12 cellular contexts compared by ENCODE assay signal in the genomic region with DNA sequence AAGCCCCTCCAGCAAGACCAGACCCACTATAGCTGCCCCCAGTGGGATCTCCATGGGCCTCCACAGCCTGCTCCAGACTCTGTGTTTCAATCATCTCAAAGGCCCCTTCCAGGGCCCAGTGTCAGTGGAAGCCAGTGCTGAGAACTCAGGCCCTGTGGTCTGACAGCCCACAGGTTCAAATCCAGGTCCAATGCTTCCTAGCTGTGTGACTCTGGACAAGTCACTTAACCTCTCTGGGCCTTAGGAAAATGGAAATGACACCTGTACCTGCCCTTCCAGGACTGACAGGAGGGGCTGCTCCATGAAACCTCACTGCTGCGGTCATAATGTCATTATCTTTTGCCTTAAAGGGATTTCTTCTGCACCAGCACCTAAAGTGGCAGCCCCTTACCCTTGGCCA.
A peak's percentile ranks its signal among the peaks of the same experiment; 100 is the strongest.
DNase-seq lines count a peak whose midpoint lies in the region; ATAC-seq and TF ChIP-seq lines count a peak whose summit lies in the region.
"Had no signal": no experiment of that assay in that cellular context is flagged by ENCODE, and none has a peak within 500 bp of the region (broad histone marks: within the 10 kb centered on the region; RNA-seq: fewer than 3 reads in every experiment).

No MANE protein-coding gene starts in this region.

- BruUV-seq in Caco-2 (replicated peaks; lab: Mats Ljungman, UMichigan): no TSS peak

- peaks cover 4% of the 10 kb centered on the region for H3K36me3 ChIP-seq in CD4-positive, CD25-positive, alpha-beta regulatory T cell (ENCODE audit: control insufficient read depth, insufficient read depth, low read length)
- peaks cover 8% of the 10 kb centered on the region for H3K36me3 ChIP-seq in Caco-2 (ENCODE audit: control insufficient read depth, insufficient read depth, low read length)

- peaks cover 24 to 66% (median 38%) of the 10 kb centered on the region in 4 donors for H3K4me1 Mint-ChIP-seq in CD4-positive, CD25-positive, alpha-beta regulatory T cell
- H3K4me1 Mint-ChIP-seq in activated naive CD8-positive, alpha-beta T cell treated with anti-CD3 and anti-CD28 coated beads for 36 hours: peaks cover 27% of the 10 kb centered on the region
- peaks cover 17 to 54% (median 47%) of the 10 kb centered on the region in 4 donors for H3K4me1 Mint-ChIP-seq in naive thymus-derived CD8-positive, alpha-beta T cell
- no peaks in the 10 kb centered on the region for H3K4me1 Mint-ChIP-seq in Caco-2 (ENCODE audit: low read depth, unreplicated experiment)

- no peak for ATAC-seq in CD4-positive, CD25-positive, alpha-beta regulatory T cell (ENCODE audit: low read depth in 2 of 2)
- ATAC-seq in naive thymus-derived CD8-positive, alpha-beta T cell: no peak
- ATAC-seq in HG02763 (IDR thresholded peaks at IDR 0.05; ENCODE audit: unreplicated experiment) (no peak), GM18520 (IDR thresholded peaks at IDR 0.05; ENCODE audit: unreplicated experiment) (no peak)

- peak overlapping the region; percentile 73 to 87 (median 85) for H3K4me3 Mint-ChIP-seq in CD4-positive, CD25-positive, alpha-beta regulatory T cell
- peak overlapping the region; percentile 57 for H3K4me3 Mint-ChIP-seq in activated naive CD8-positive, alpha-beta T cell treated with anti-CD3 and anti-CD28 coated beads for 36 hours
- peak overlapping the region in 8 of 10 donors; percentile 59 to 79 (median 72) for H3K4me3 Mint-ChIP-seq in naive thymus-derived CD8-positive, alpha-beta T cell
- no peak overlapping the region for H3K4me3 Mint-ChIP-seq in Caco-2 (ENCODE audit: unreplicated experiment)

- peaks cover 3 to 8% of the 10 kb centered on the region in 2 experiments for H3K9me3 ChIP-seq in CD4-positive, CD25-positive, alpha-beta regulatory T cell (ENCODE audit: control insufficient read depth in 2 of 2, low read length in 2 of 2)
- H3K9me3 ChIP-seq in Caco-2: peaks cover 9% of the 10 kb centered on the region; the same call in 1 of the 2 replicates

- H3K27me3 ChIP-seq in CD4-positive, CD25-positive, alpha-beta regulatory T cell (ENCODE audit: control insufficient read depth, insufficient read depth, low read length): no peaks in the 10 kb centered on the region
- no peaks in the 10 kb centered on the region for H3K27me3 ChIP-seq in Caco-2 (replicated peaks; ENCODE audit: control insufficient read depth, insufficient read depth, low read length)

- intact Hi-C loops in Caco-2 (cut with micrococcal nuclease; ENCODE audit: unreplicated experiment): no loop called here

- POLR2A ChIA-PET in naive thymus-derived CD8-positive, alpha-beta T cell (lab: Charles Lee): interaction anchor here (2.1 to 3.6 kb wide), 2 partner anchors 9 to 12 kb away, joined by 16 to 17 read pairs; no protein-coding TSS in a partner anchor
- POLR2A ChIA-PET in Caco-2 (lab: Charles Lee): no interaction called here

- peaks cover 39% of the 10 kb centered on the region for H3K4me1 ChIP-seq in CD4-positive, CD25-positive, alpha-beta regulatory T cell (ENCODE audit: control insufficient read depth, insufficient read depth, low read length, poor library complexity, severe bottlenecking)
- H3K4me1 ChIP-seq in Caco-2: no peaks in the 10 kb centered on the region

- H3K36me3 Mint-ChIP-seq in CD4-positive, CD25-positive, alpha-beta regulatory T cell: peaks cover 24% of the 10 kb centered on the region
- peaks cover 50% of the 10 kb centered on the region for H3K36me3 Mint-ChIP-seq in activated naive CD8-positive, alpha-beta T cell treated with anti-CD3 and anti-CD28 coated beads for 36 hours
- peaks cover 5 to 28% (median 14%) of the 10 kb centered on the region in 3 donors for H3K36me3 Mint-ChIP-seq in naive thymus-derived CD8-positive, alpha-beta T cell
- peaks cover 80% of the 10 kb centered on the region for H3K36me3 Mint-ChIP-seq in Caco-2 (ENCODE audit: insufficient read depth, unreplicated experiment)

- H3K27me3 Mint-ChIP-seq in CD4-positive, CD25-positive, alpha-beta regulatory T cell: no peaks in the 10 kb centered on the region
- H3K27me3 Mint-ChIP-seq in activated naive CD8-positive, alpha-beta T cell treated with anti-CD3 and anti-CD28 coated beads for 36 hours: no peaks in the 10 kb centered on the region
- H3K27me3 Mint-ChIP-seq in naive thymus-derived CD8-positive, alpha-beta T cell: no peaks in the 10 kb centered on the region
- no peaks in the 10 kb centered on the region for H3K27me3 Mint-ChIP-seq in Caco-2 (ENCODE audit: insufficient read depth, unreplicated experiment)

- no peak for DNase-seq in CD4-positive, CD25-positive, alpha-beta regulatory T cell
- DNase-seq in activated naive CD8-positive, alpha-beta T cell treated with anti-CD3 and anti-CD28 coated beads for 36 hours: no peak
- no peak for DNase-seq in naive thymus-derived CD8-positive, alpha-beta T cell
- DNase-seq in NCI-H82 treated with DMSO at 0.1 percent for 48 hours (lab: John Stamatoyannopoulos, UW; ENCODE audit: unreplicated experiment): no peak
- DNase-seq in Caco-2: no peak
- DNase-seq: Calu3, H7, NCI-H524 had no signal

- peak overlapping the region; percentile 89 to 92 (median 90) for H3K27ac Mint-ChIP-seq in CD4-positive, CD25-positive, alpha-beta regulatory T cell
- no peak overlapping the region for H3K27ac Mint-ChIP-seq in activated naive CD8-positive, alpha-beta T cell treated with anti-CD3 and anti-CD28 coated beads for 36 hours
- peak overlapping the region in 8 of 10 donors; percentile 41 to 97 (median 86) for H3K27ac Mint-ChIP-seq in naive thymus-derived CD8-positive, alpha-beta T cell
- H3K27ac Mint-ChIP-seq in Caco-2 (ENCODE audit: unreplicated experiment): no peak overlapping the region

- CTCF ChIA-PET in Caco-2 (lab: Charles Lee): no interaction called here

- peak overlapping the region; percentile 71 for H3K4me3 ChIP-seq in CD4-positive, CD25-positive, alpha-beta regulatory T cell (ENCODE audit: low read depth, low read length)
- H3K4me3 ChIP-seq in GM12875 (ENCODE audit: low read depth, low read length): peak overlapping the region; percentile 29
- no peak overlapping the region for H3K4me3 ChIP-seq in Caco-2 (ENCODE audit: low read depth, low read length)
- H3K4me3 ChIP-seq: thoracic aorta had no signal

- H3K27ac ChIP-seq in CD4-positive, CD25-positive, alpha-beta regulatory T cell (ENCODE audit: insufficient read depth, low read length, poor library complexity, severe bottlenecking): peak overlapping the region; percentile 85
- H3K27ac ChIP-seq: thoracic aorta had no signal

- H3K9me3 Mint-ChIP-seq in CD4-positive, CD25-positive, alpha-beta regulatory T cell: peaks cover 0 to 4% (median 1%) of the 10 kb centered on the region in 7 donors
- H3K9me3 Mint-ChIP-seq in activated naive CD8-positive, alpha-beta T cell treated with anti-CD3 and anti-CD28 coated beads for 36 hours: peaks cover 10% of the 10 kb centered on the region
- peaks cover 0 to 11% (median 0%) of the 10 kb centered on the region in 9 donors for H3K9me3 Mint-ChIP-seq in naive thymus-derived CD8-positive, alpha-beta T cell
- no peaks in the 10 kb centered on the region for H3K9me3 Mint-ChIP-seq in Caco-2 (ENCODE audit: unreplicated experiment)

- no peak for TF ChIP-seq CTCF in GM12875 (IDR thresholded peaks at IDR 0.05; ENCODE audit: borderline replicate concordance, insufficient read depth, low read depth, low read length)
- no peak for TF ChIP-seq CTCF in Caco-2 (IDR thresholded peaks at IDR 0.05; ENCODE audit: insufficient read depth in 1 of 2, low read depth in 1 of 2, low read length in 1 of 2, severe bottlenecking in 1 of 2, unreplicated experiment in 1 of 2)

Comparison
In these comparisons a context has a peak if more than half of its experiments do, and no peak if none do; other contexts are left out.
1. H3K27ac Mint-ChIP-seq: peak in CD4-positive, CD25-positive, alpha-beta regulatory T cell (3 of 3) and naive thymus-derived CD8-positive, alpha-beta T cell (8 of 10); none in activated naive CD8-positive, alpha-beta T cell treated with anti-CD3 and anti-CD28 coated beads for 36 hours (single experiment) and Caco-2 (single experiment).